8 cellular contexts compared by ENCODE assay signal in the genomic region with DNA sequence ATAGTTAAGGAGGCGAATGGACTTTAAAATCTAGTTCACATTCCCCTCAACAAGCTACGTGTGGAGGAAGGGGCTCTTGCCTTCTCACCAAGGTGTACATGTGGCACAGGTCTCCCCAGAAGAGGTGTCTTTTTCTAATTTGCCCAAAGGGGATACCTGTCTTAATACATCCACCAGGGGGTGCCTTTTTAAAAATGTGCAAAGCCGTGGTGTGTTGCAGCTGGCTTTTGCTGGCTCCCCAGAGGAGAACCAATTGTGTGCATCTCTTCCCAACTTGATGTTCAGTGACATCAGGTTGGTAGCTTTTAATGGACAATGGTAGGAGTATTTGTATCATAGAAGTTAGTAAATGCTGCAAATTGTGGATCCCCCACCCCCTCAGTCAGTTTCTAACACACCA. TPM values are rescaled to one million over a fixed set of nuclear protein-coding genes. Genes with fewer than 3 reads are reported as not detected.
DNase-seq lines count a peak whose midpoint lies in the region; ATAC-seq and TF ChIP-seq lines count a peak whose summit lies in the region.

No MANE protein-coding gene starts in this region.

- H3F3A ChIP-seq in OCI-LY1 (ENCODE audit: insufficient read depth, low read length), result no peaks in the 10 kb centered on the region

- H3K9me2 ChIP-seq in OCI-LY1 (ENCODE audit: low read depth, low read length), result no peaks in the 10 kb centered on the region

- peaks cover 31% of the 10 kb centered on the region for H3K9me3 Mint-ChIP-seq in activated naive CD8-positive, alpha-beta T cell treated with anti-CD3 and anti-CD28 coated beads, Interleukin-2, amount 50 U/mL, for 24 hours

- H2AFZ ChIP-seq in OCI-LY1 (ENCODE audit: low read length), result no peak overlapping the region

- H3K9me3 ChIP-seq in OCI-LY1 (ENCODE audit: low read length) (peaks cover 16% of the 10 kb centered on the region), lung (ENCODE audit: control insufficient read depth in 2 of 2, insufficient read depth in 1 of 2, low read length in 1 of 2) (peaks cover 3 to 6% of the 10 kb centered on the region in 2 donors)

- H3K27ac ChIP-seq in OCI-LY1 (ENCODE audit: low read depth, low read length, poor library complexity, severe bottlenecking), result no peak overlapping the region
- H3K27ac ChIP-seq in lung (ENCODE audit: low read depth in 1 of 2, low read length in 1 of 2), result no peak overlapping the region

- H4K20me1 ChIP-seq in OCI-LY1 (ENCODE audit: insufficient read depth, low read length), result no peaks in the 10 kb centered on the region

- H3K27ac Mint-ChIP-seq in activated naive CD8-positive, alpha-beta T cell treated with anti-CD3 and anti-CD28 coated beads, Interleukin-2, amount 50 U/mL, for 24 hours, result peak overlapping the region; percentile 70

- no peaks in the 10 kb centered on the region for H3K27me3 ChIP-seq in GM06990 (replicated peaks; ENCODE audit: control insufficient read depth, insufficient read depth, low read length)
- H3K27me3 ChIP-seq in OCI-LY1 (ENCODE audit: insufficient read depth, low read length), result no peaks in the 10 kb centered on the region
- H3K27me3 ChIP-seq in lung (ENCODE audit: control insufficient read depth, insufficient read depth), result no peaks in the 10 kb centered on the region

- H3K4me3 Mint-ChIP-seq in activated naive CD8-positive, alpha-beta T cell treated with anti-CD3 and anti-CD28 coated beads, Interleukin-2, amount 50 U/mL, for 24 hours, result no peak overlapping the region

- H3K36me3 Mint-ChIP-seq in activated naive CD8-positive, alpha-beta T cell treated with anti-CD3 and anti-CD28 coated beads, Interleukin-2, amount 50 U/mL, for 24 hours (ENCODE audit: low read depth), result peaks cover 44% of the 10 kb centered on the region

- H3K4me3 ChIP-seq in GM06990 (replicated peaks; ENCODE audit: low read depth, low read length), result 0 out of 2 replicates have a peak overlapping the region, but pooled peaks have one; percentile 23
- no peak overlapping the region for H3K4me3 ChIP-seq in OCI-LY1 (ENCODE audit: low read depth, low read length, poor library complexity, severe bottlenecking)
- no peak overlapping the region for H3K4me3 ChIP-seq in lung

- DNase-seq in GM06990 (ENCODE audit: extremely low read depth, insufficient read length) (peak; percentile 46), lung (ENCODE audit: low spot score) (no peak), SHP77 treated with DMSO at 0.1 percent for 48 hours (lab: John Stamatoyannopoulos, UW) (no peak)
- DNase-seq in activated naive CD8-positive, alpha-beta T cell treated with anti-CD3 and anti-CD28 coated beads, Interleukin-2, amount 50 U/mL, for 24 hours, result peak; percentile 14

- no peak overlapping the region for H3K4me2 ChIP-seq in OCI-LY1 (ENCODE audit: low read length)

- peaks cover 7% of the 10 kb centered on the region for H3K4me1 ChIP-seq in OCI-LY1 (ENCODE audit: insufficient read depth, low read length, severe bottlenecking)
- H3K4me1 ChIP-seq in lung (ENCODE audit: control insufficient read depth in 2 of 2, insufficient read depth in 2 of 2, low read length in 2 of 2), result no peaks in the 10 kb centered on the region

- peaks cover 18% of the 10 kb centered on the region for H3K4me1 Mint-ChIP-seq in activated naive CD8-positive, alpha-beta T cell treated with anti-CD3 and anti-CD28 coated beads, Interleukin-2, amount 50 U/mL, for 24 hours

- no peaks in the 10 kb centered on the region for H3K36me3 ChIP-seq in GM06990 (ENCODE audit: control insufficient read depth, insufficient read depth, low read length)
- H3K36me3 ChIP-seq in OCI-LY1 (ENCODE audit: insufficient read depth, low read length), result no peaks in the 10 kb centered on the region
- H3K36me3 ChIP-seq in lung (ENCODE audit: control insufficient read depth in 2 of 2, insufficient read depth in 2 of 2, low read length in 2 of 2), result peaks cover 5 to 8% of the 10 kb centered on the region in 2 donors

- TF ChIP-seq CTCF in GM06990 (IDR thresholded peaks at IDR 0.05; ENCODE audit: insufficient read depth, low read length, poor library complexity, severe bottlenecking) (peak; percentile 68), OCI-LY1 (IDR thresholded peaks at IDR 0.05; ENCODE audit: low read length) (peak; percentile 72), lung (IDR thresholded peaks at IDR 0.05; ENCODE audit: control extremely low read depth, extremely low read depth) (peak; percentile 6)

- 71 to 74% methylated on average over 3 of the region's 3 CpGs for WGBS in lung, 2 donors

- H3K9ac ChIP-seq in OCI-LY1 (ENCODE audit: low read length), result no peak overlapping the region

- H3K79me2 ChIP-seq in OCI-LY1 (ENCODE audit: insufficient read depth, low read length), result no peaks in the 10 kb centered on the region

- no peaks in the 10 kb centered on the region for H3K27me3 Mint-ChIP-seq in activated naive CD8-positive, alpha-beta T cell treated with anti-CD3 and anti-CD28 coated beads, Interleukin-2, amount 50 U/mL, for 24 hours

- ATAC-seq in GM21619 (IDR thresholded peaks at IDR 0.05; ENCODE audit: unreplicated experiment), result peak; percentile 39
- ATAC-seq in activated naive CD8-positive, alpha-beta T cell treated with anti-CD3 and anti-CD28 coated beads, Interleukin-2, amount 50 U/mL, for 24 hours, result peak; percentile 66
- ATAC-seq in lung (ENCODE audit: insufficient read depth, low FRiP score), result no peak
- no peak for ATAC-seq in GM18519 (IDR thresholded peaks at IDR 0.05; ENCODE audit: low FRiP score, unreplicated experiment)
- no peak for ATAC-seq in HG03469 (IDR thresholded peaks at IDR 0.05; ENCODE audit: unreplicated experiment)

RNA-seq across cellular contexts. Expression of a gene that starts 33.8 kb away (rescaled TPM):
- total RNA-seq in lung, result 10 to 100 TPM; 32.2 to 50.5 TPM
- polyA plus RNA-seq in lung, result 10 to 100 TPM; 18.3 to 23.1 TPM

RNA-seq across cellular contexts. Expression of a gene that starts 50.5 kb away (rescaled TPM):
- total RNA-seq in lung, result under 1 TPM in 1 of 2 donors, not detected in 1; 0.15 TPM
- under 1 TPM; 0.17 to 0.20 TPM for polyA plus RNA-seq in lung

Comparison
In these comparisons a context has a peak if more than half of its experiments do, and no peak if none do; other contexts are left out.
1. DNase-seq: peak in GM06990 (single experiment) and activated naive CD8-positive, alpha-beta T cell treated with anti-CD3 and anti-CD28 coated beads, Interleukin-2, amount 50 U/mL, for 24 hours (single experiment); none in lung (single experiment) and SHP77 treated with DMSO at 0.1 percent for 48 hours (single experiment).
2. CTCF ChIP-seq: peak in every context shown above with its lines; median percentile 72 in OCI-LY1; 68 in GM06990; 6 in lung.
3. ATAC-seq: peak in GM21619 (single experiment) and activated naive CD8-positive, alpha-beta T cell treated with anti-CD3 and anti-CD28 coated beads, Interleukin-2, amount 50 U/mL, for 24 hours (single experiment); none in lung (single experiment), GM18519 (single experiment) and HG03469 (single experiment).